Comparison of ENCODE assay signal across 26 cellular contexts in genomic region chr6:145903356-145904102, GRCh38.
DNase-seq lines count a peak whose midpoint lies in the region; ATAC-seq, FAIRE-seq and TF ChIP-seq lines count a peak whose summit lies in the region.
"Had no signal": no experiment of that assay in that cellular context is flagged by ENCODE, and none has a peak within 500 bp of the region (broad histone marks: within the 10 kb centered on the region; RNA-seq: fewer than 3 reads in every experiment).

No MANE protein-coding gene starts in this region.

- no peak overlapping the region for H3K27ac Mint-ChIP-seq in mesothelial cell of epicardium
- H3K27ac Mint-ChIP-seq: activated CD4-positive, alpha-beta memory T cell treated with anti-CD3 and anti-CD28 coated beads, Interleukin-2, amount 10 ng/mL, durations not matched to agents 7 days and 5 days; activated naive CD8-positive, alpha-beta T cell treated with anti-CD3 and anti-CD28 coated beads, Interleukin-2, amount 50 U/mL, for 24 hours; GM23338; progenitor cell of endocrine pancreas had no signal

- no peaks in the 10 kb centered on the region for H4K20me1 ChIP-seq in HepG2 (ENCODE audit: insufficient read depth, low read length)

- no TSS peak for BruUV-seq in HepG2 (replicated peaks; lab: Mats Ljungman, UMichigan)

- no peaks in the 10 kb centered on the region for H3K27me3 Mint-ChIP-seq in mesothelial cell of epicardium (ENCODE audit: low read depth)
- H3K27me3 Mint-ChIP-seq: activated CD4-positive, alpha-beta memory T cell treated with anti-CD3 and anti-CD28 coated beads, Interleukin-2, amount 10 ng/mL, durations not matched to agents 7 days and 5 days; activated naive CD8-positive, alpha-beta T cell treated with anti-CD3 and anti-CD28 coated beads, Interleukin-2, amount 50 U/mL, for 24 hours; CD8-positive, alpha-beta memory T cell; dendritic cell treated with granulocyte-macrophage colony-stimulating factor and Interleukin-4, amounts not matched to agents 40 ng/mL and 50 ng/mL, for 4 days; progenitor cell of endocrine pancreas; stimulated activated memory B cell treated with anti-CD40 and anti-IgM and Interleukin-4, amounts not matched to agents 10 μg/mL and 1 μg/mL and 100 μg/mL, for 72 hours had no signal

- 75% methylated on average over 2 of the region's 2 CpGs for WGBS in HepG2 (ENCODE audit: low lambda C conversion rate)

- TF ChIP-seq CTCF in cardiac fibroblast (IDR thresholded peaks at IDR 0.05; ENCODE audit: low read depth, low read length) (no peak), HepG2 (CRISPR knock-in tag; IDR thresholded peaks at IDR 0.05) (no peak), mesothelial cell of epicardium (IDR thresholded peaks at IDR 0.05; ENCODE audit: unreplicated experiment) (no peak)

- TF ChIP-seq EP300 in HepG2 (IDR thresholded peaks at IDR 0.05; ENCODE audit: low read depth in 2 of 2, low read length in 2 of 2) = no peak
- TF ChIP-seq EP300 in HepG2 (CRISPR knock-in tag; IDR thresholded peaks at IDR 0.05; ENCODE audit: borderline replicate concordance) = no peak

- no peak for TF ChIP-seq RAD21 in HepG2 (CRISPR knock-in tag; IDR thresholded peaks at IDR 0.05)

- H3K9ac ChIP-seq in HepG2 (ENCODE audit: insufficient read depth, low read depth, low read length) = no peak overlapping the region

- H2AFZ ChIP-seq in HepG2 (ENCODE audit: low read length) = no peak overlapping the region
- H2AFZ ChIP-seq: GM23338 had no signal

- H3K27me3 ChIP-seq in HepG2 (ENCODE audit: control insufficient read depth in 1 of 2, insufficient read depth in 2 of 2, low read length in 2 of 2) (no peaks in the 10 kb centered on the region), HAP-1 (ENCODE audit: low read depth) (no peaks in the 10 kb centered on the region)
- H3K27me3 ChIP-seq: suprapubic skin, vagina had no signal

- in situ Hi-C loops in HepG2 (cut with HindIII; ENCODE audit: extremely low pct_ligation_motif_present, low pct_unique_long_range_greater_than_20kb) (no loop called here), HAP-1 (cut with MboI; ENCODE audit: low sequenced_read_pairs) (no loop called here)

- DNase-seq in EL (peak; percentile 31), HuH-7.5 (ENCODE audit: low spot score) (peak; percentile 5), cardiac fibroblast (ENCODE audit: low read depth in 2 of 2) (peak; percentile 30 to 32), HepG2 (ENCODE audit: low spot score) (peak; percentile 69), HAP-1 (ENCODE audit: low spot score in 2 of 2) (no peak), mesothelial cell of epicardium (ENCODE audit: low spot score in 2 of 2, unreplicated experiment in 2 of 2) (no peak)
- DNase-seq: activated CD4-positive, alpha-beta memory T cell treated with anti-CD3 and anti-CD28 coated beads, Interleukin-2, amount 10 ng/mL, durations not matched to agents 7 days and 5 days; activated effector memory CD4-positive, alpha-beta T cell treated with Interleukin-2 at 50 U/mL for 16 hours; activated naive CD8-positive, alpha-beta T cell treated with anti-CD3 and anti-CD28 coated beads, Interleukin-2, amount 50 U/mL, for 24 hours; CD8-positive, alpha-beta memory T cell; DMS79; hippocampal formation; lower lobe of right lung; NCI-H69; RPMI8226; small intestine; stimulated activated CD4-positive, alpha-beta T cell treated with anti-CD3 and anti-CD28 coated beads, Interleukin-2, amount 100 ng/mL, for 24 hours had no signal

- no peaks in the 10 kb centered on the region for H3K4me1 Mint-ChIP-seq in mesothelial cell of epicardium
- H3K4me1 Mint-ChIP-seq: GM23338 had no signal

- H3K4me1 ChIP-seq in HepG2 (ENCODE audit: insufficient read depth, low read length) = peaks cover 7% of the 10 kb centered on the region
- no peaks in the 10 kb centered on the region; the same call in 1 of the 2 replicates for H3K4me1 ChIP-seq in HAP-1
- H3K4me1 ChIP-seq: lower lobe of right lung, suprapubic skin, vagina had no signal

- CTCF ChIA-PET in HepG2 (lab: Yijun Ruan, JAX; ENCODE audit: low intra/inter-chr PET ratio, low total read pairs) = no interaction called here

- no peaks in the 10 kb centered on the region for H3K79me2 ChIP-seq in HepG2 (ENCODE audit: insufficient read depth, low read length)

- no peak for TF ChIP-seq POLR2A in HepG2 (IDR thresholded peaks at IDR 0.05; ENCODE audit: insufficient read depth in 1 of 2, low read depth in 2 of 2, low read length in 2 of 2)

- H3K4me3 Mint-ChIP-seq in mesothelial cell of epicardium = no peak overlapping the region
- H3K4me3 Mint-ChIP-seq: activated CD4-positive, alpha-beta memory T cell treated with anti-CD3 and anti-CD28 coated beads, Interleukin-2, amount 10 ng/mL, durations not matched to agents 7 days and 5 days; activated naive CD8-positive, alpha-beta T cell treated with anti-CD3 and anti-CD28 coated beads, Interleukin-2, amount 50 U/mL, for 24 hours; CD8-positive, alpha-beta memory T cell; dendritic cell treated with granulocyte-macrophage colony-stimulating factor and Interleukin-4, amounts not matched to agents 40 ng/mL and 50 ng/mL, for 4 days; GM23338; stimulated activated memory B cell treated with anti-CD40 and anti-IgM and Interleukin-4, amounts not matched to agents 10 μg/mL and 1 μg/mL and 100 μg/mL, for 72 hours had no signal

- POLR2A ChIA-PET in HepG2 (lab: Yijun Ruan, JAX) = no interaction called here

- H3K9me3 Mint-ChIP-seq in mesothelial cell of epicardium = peaks cover 10% of the 10 kb centered on the region
- H3K9me3 Mint-ChIP-seq: activated CD4-positive, alpha-beta memory T cell treated with anti-CD3 and anti-CD28 coated beads, Interleukin-2, amount 10 ng/mL, durations not matched to agents 7 days and 5 days; GM23338 had no signal

- FAIRE-seq in HepG2 (lab: Jason Lieb, UNC) = no peak
- FAIRE-seq: K562 had no signal

- H3K4me3 ChIP-seq in cardiac fibroblast (replicated peaks in 1 of 2; ENCODE audit: low read depth in 2 of 2, low read length in 2 of 2) (no peak overlapping the region), HepG2 (replicated peaks in 1 of 3; ENCODE audit: insufficient read depth in 1 of 3, low read depth in 2 of 3, low read length in 3 of 3) (no peak overlapping the region), HAP-1 (no peak overlapping the region)
- H3K4me3 ChIP-seq: GM23338, K562, lower lobe of right lung, suprapubic skin, vagina had no signal

- ATAC-seq in HepG2 = peak; percentile 74
- ATAC-seq in HG03442 (IDR thresholded peaks at IDR 0.05; ENCODE audit: unreplicated experiment) = no peak
- ATAC-seq: activated CD4-positive, CD25-positive, alpha-beta regulatory T cell treated with anti-CD3 and anti-CD28 coated beads, Interleukin-2, amount 50 U/mL, for 24 hours; activated naive CD8-positive, alpha-beta T cell treated with anti-CD3 and anti-CD28 coated beads, Interleukin-2, amount 50 U/mL, for 24 hours; GM23338; K562; lower lobe of right lung; stimulated activated memory B cell treated with anti-CD40 and anti-IgM and Interleukin-4, amounts not matched to agents 10 μg/mL and 1 μg/mL and 100 μg/mL, for 72 hours had no signal

- H3K9me3 ChIP-seq in HepG2 (ENCODE audit: low read length) (peaks cover 3% of the 10 kb centered on the region), HAP-1 (no peaks in the 10 kb centered on the region)
- H3K9me3 ChIP-seq: lower lobe of right lung, vagina had no signal

- H3K36me3 ChIP-seq in HepG2 (replicated peaks in 1 of 2; ENCODE audit: control insufficient read depth in 1 of 2, insufficient read depth in 2 of 2, low read length in 2 of 2) (peaks cover 5 to 9% of the 10 kb centered on the region in 2 experiments; a peak in 3 of 5 replicates), HAP-1 (replicated peaks) (peaks cover 8% of the 10 kb centered on the region)

- no peak overlapping the region for H3K27ac ChIP-seq in HepG2 (ENCODE audit: extremely low read length, insufficient read depth, low read length)
- H3K27ac ChIP-seq: lower lobe of right lung, suprapubic skin, vagina had no signal

- H3K36me3 Mint-ChIP-seq in mesothelial cell of epicardium = peaks cover 48% of the 10 kb centered on the region

- intact Hi-C loops in HepG2 (cut with micrococcal nuclease; ENCODE audit: unreplicated experiment) = no loop called here

- no peak overlapping the region for H3K4me2 ChIP-seq in HepG2 (ENCODE audit: low read depth, low read length)
- H3K4me2 ChIP-seq: GM23338 had no signal

TF ChIP-seq in HepG2, 621 proteins besides CTCF, POLR2A, EP300 and RAD21 (continues in another document):
- peak; percentile 95 for TF ChIP-seq RFX5 (IDR thresholded peaks at IDR 0.05; ENCODE audit: low read depth, low read length)
- TF ChIP-seq CREB1 (IDR thresholded peaks at IDR 0.05) = no peak
- 0 out of 2 replicates have a peak, but pooled peaks have one; percentile 27 for TF ChIP-seq CREB1 (CRISPR knock-in tag; IDR thresholded peaks at IDR 0.05)
- TF ChIP-seq ZNF597 (CRISPR knock-in tag; IDR thresholded peaks at IDR 0.05) = no peak
- no peak for TF ChIP-seq AKAP8 (CRISPR knock-in tag; IDR thresholded peaks at IDR 0.05)
- no peak for TF ChIP-seq EHMT2 (IDR thresholded peaks at IDR 0.05; ENCODE audit: borderline replicate concordance, low read depth, low read length)
- no peak for TF ChIP-seq LRRFIP1 (CRISPR knock-in tag; conservative IDR thresholded peaks at IDR 0.05)

Comparison
In these comparisons a context has a peak if more than half of its experiments do, and no peak if none do; other contexts are left out.
1. DNase-seq: peak in EL (single experiment), HuH-7.5 (single experiment), cardiac fibroblast (2 of 2) and HepG2 (single experiment); none in HAP-1 (0 of 2) and mesothelial cell of epicardium (0 of 2).